ENCODE assay signal across 24 cellular contexts in the genomic region with DNA sequence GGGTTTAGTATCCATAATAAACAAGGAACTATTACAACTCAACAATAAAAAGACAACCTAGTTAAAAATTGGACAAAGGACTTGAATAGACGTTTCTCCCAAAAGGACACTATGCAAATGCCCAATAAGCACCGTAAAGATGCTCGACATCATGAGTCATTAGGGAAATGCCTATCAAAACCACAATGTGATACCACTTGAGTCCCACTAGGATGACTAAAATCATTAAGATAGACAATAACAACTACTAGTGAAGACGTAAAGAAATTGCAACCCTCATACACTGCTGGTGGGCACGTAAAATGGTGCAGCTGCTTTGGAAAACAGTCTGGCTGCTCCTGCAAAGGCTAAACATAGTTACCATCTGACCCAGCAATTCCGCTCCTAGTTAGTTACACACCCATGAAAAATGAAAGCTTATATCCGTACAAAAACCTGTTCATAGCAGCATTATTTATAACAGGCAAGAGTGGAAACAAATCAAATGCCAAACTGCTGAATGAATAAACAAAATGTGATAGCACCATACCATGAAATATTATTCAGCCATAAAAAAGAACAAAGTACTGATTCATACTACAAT. TPM values are rescaled to one million over a fixed set of nuclear protein-coding genes. Genes with fewer than 3 reads are reported as not detected.
DNase-seq lines count a peak whose midpoint lies in the region; ATAC-seq and TF ChIP-seq lines count a peak whose summit lies in the region.
"Had no signal": no experiment of that assay in that cellular context is flagged by ENCODE, and none has a peak within 500 bp of the region (broad histone marks: within the 10 kb centered on the region; RNA-seq: fewer than 3 reads in every experiment).

No MANE protein-coding gene starts in this region.

- peaks cover 14% of the 10 kb centered on the region for H3K4me1 Mint-ChIP-seq in activated naive CD8-positive, alpha-beta T cell treated with anti-CD3 and anti-CD28 coated beads, Interleukin-2, amount 50 U/mL, for 24 hours
- H3K4me1 Mint-ChIP-seq in activated naive CD8-positive, alpha-beta T cell treated with anti-CD3 and anti-CD28 coated beads for 36 hours: no peaks in the 10 kb centered on the region

- H3K4me1 ChIP-seq in foreskin keratinocyte: no peaks in the 10 kb centered on the region
- H3K4me1 ChIP-seq: breast epithelium, HAP-1, upper lobe of right lung had no signal

- H3K27ac Mint-ChIP-seq in activated naive CD8-positive, alpha-beta T cell treated with anti-CD3 and anti-CD28 coated beads, Interleukin-2, amount 50 U/mL, for 24 hours: peak overlapping the region; percentile 65
- no peak overlapping the region for H3K27ac Mint-ChIP-seq in activated naive CD8-positive, alpha-beta T cell treated with anti-CD3 and anti-CD28 coated beads for 36 hours
- H3K27ac Mint-ChIP-seq: activated CD4-positive, alpha-beta memory T cell treated with anti-CD3 and anti-CD28 coated beads for 36 hours; activated naive CD8-positive, alpha-beta T cell; CD14-positive monocyte; dendritic cell treated with granulocyte-macrophage colony-stimulating factor and Interleukin-4, amounts not matched to agents 40 ng/mL and 50 ng/mL, for 4 days had no signal

- peak; percentile 54 for ATAC-seq in activated naive CD8-positive, alpha-beta T cell treated with anti-CD3 and anti-CD28 coated beads, Interleukin-2, amount 50 U/mL, for 24 hours
- peak; percentile 74 for ATAC-seq in foreskin keratinocyte
- ATAC-seq in HG02571 (IDR thresholded peaks at IDR 0.05; ENCODE audit: unreplicated experiment): no peak
- ATAC-seq in Right ventricle myocardium inferior: no peak
- ATAC-seq: left colon, upper lobe of right lung had no signal

- no peak for DNase-seq in activated naive CD8-positive, alpha-beta T cell treated with anti-CD3 and anti-CD28 coated beads, Interleukin-2, amount 50 U/mL, for 24 hours
- DNase-seq in activated naive CD8-positive, alpha-beta T cell treated with anti-CD3 and anti-CD28 coated beads for 36 hours: no peak
- DNase-seq in SW480 (ENCODE audit: low spot score) (peak; percentile 9), foreskin keratinocyte (no peak), AG08395 (ENCODE audit: low spot score) (no peak), NCI-H187 treated with DMSO at 0.1 percent for 48 hours (lab: John Stamatoyannopoulos, UW) (no peak), Right ventricle myocardium inferior (ENCODE audit: missing footprints) (no peak)
- DNase-seq: GF-D8; left colon; MV-4-11; NCI-H187; NK-92 treated with Interleukin-12 subunit alpha and Interleukin-12 subunit beta, amount 100 ng/mL, for 24 hours; stimulated activated CD4-positive, alpha-beta T cell treated with anti-CD3 and anti-CD28 coated beads, Interleukin-2, amount 100 ng/mL, for 48 hours; upper lobe of right lung had no signal

- H3K27me3 Mint-ChIP-seq in activated naive CD8-positive, alpha-beta T cell treated with anti-CD3 and anti-CD28 coated beads, Interleukin-2, amount 50 U/mL, for 24 hours: peaks cover 18% of the 10 kb centered on the region
- no peaks in the 10 kb centered on the region for H3K27me3 Mint-ChIP-seq in activated naive CD8-positive, alpha-beta T cell treated with anti-CD3 and anti-CD28 coated beads for 36 hours
- H3K27me3 Mint-ChIP-seq: dendritic cell treated with granulocyte-macrophage colony-stimulating factor and Interleukin-4, amounts not matched to agents 40 ng/mL and 50 ng/mL, for 4 days had no signal

- peaks cover 2% of the 10 kb centered on the region for H3K27me3 ChIP-seq in foreskin keratinocyte
- H3K27me3 ChIP-seq: breast epithelium, upper lobe of right lung had no signal

- H3K4me3 Mint-ChIP-seq in activated naive CD8-positive, alpha-beta T cell treated with anti-CD3 and anti-CD28 coated beads, Interleukin-2, amount 50 U/mL, for 24 hours: no peak overlapping the region
- no peak overlapping the region for H3K4me3 Mint-ChIP-seq in activated naive CD8-positive, alpha-beta T cell treated with anti-CD3 and anti-CD28 coated beads for 36 hours
- H3K4me3 Mint-ChIP-seq: activated CD4-positive, alpha-beta memory T cell treated with anti-CD3 and anti-CD28 coated beads for 36 hours; activated naive CD8-positive, alpha-beta T cell; CD14-positive monocyte; dendritic cell treated with granulocyte-macrophage colony-stimulating factor and Interleukin-4, amounts not matched to agents 40 ng/mL and 50 ng/mL, for 4 days had no signal

- TF ChIP-seq CTCF in foreskin keratinocyte (conservative IDR thresholded peaks at IDR 0.05): no peak

- H3K9me3 Mint-ChIP-seq in activated naive CD8-positive, alpha-beta T cell treated with anti-CD3 and anti-CD28 coated beads, Interleukin-2, amount 50 U/mL, for 24 hours: peaks cover 6% of the 10 kb centered on the region
- peaks cover 5% of the 10 kb centered on the region for H3K9me3 Mint-ChIP-seq in activated naive CD8-positive, alpha-beta T cell treated with anti-CD3 and anti-CD28 coated beads for 36 hours
- H3K9me3 Mint-ChIP-seq: dendritic cell treated with granulocyte-macrophage colony-stimulating factor and Interleukin-4, amounts not matched to agents 40 ng/mL and 50 ng/mL, for 4 days had no signal

- no peaks in the 10 kb centered on the region for H3K36me3 Mint-ChIP-seq in activated naive CD8-positive, alpha-beta T cell treated with anti-CD3 and anti-CD28 coated beads, Interleukin-2, amount 50 U/mL, for 24 hours (ENCODE audit: low read depth)
- H3K36me3 Mint-ChIP-seq in activated naive CD8-positive, alpha-beta T cell treated with anti-CD3 and anti-CD28 coated beads for 36 hours: no peaks in the 10 kb centered on the region
- H3K36me3 Mint-ChIP-seq: activated CD4-positive, alpha-beta memory T cell treated with anti-CD3 and anti-CD28 coated beads for 36 hours; activated naive CD8-positive, alpha-beta T cell; CD14-positive monocyte had no signal

- H3K27ac ChIP-seq in foreskin keratinocyte: peak overlapping the region; percentile 47
- H3K27ac ChIP-seq: breast epithelium, RWPE1, skin epidermis, upper lobe of right lung, VCaP had no signal

- intact Hi-C loops in Right ventricle myocardium inferior (cut with DNase I): no loop called here

RNA-seq across cellular contexts. Expression of a gene that starts 17.3 kb away (rescaled TPM):
- total RNA-seq in activated naive CD8-positive, alpha-beta T cell treated with anti-CD3 and anti-CD28 coated beads for 36 hours: under 1 TPM; 0.06 to 0.14 TPM
- total RNA-seq in foreskin keratinocyte: 0.20 and 0.32 TPM in 2 replicates
- 0.21 and 0.51 TPM in 2 replicates for polyA plus RNA-seq in foreskin keratinocyte
- total RNA-seq in Right ventricle myocardium inferior: 4.7 TPM
- polyA plus RNA-seq: CD14-positive monocyte had no signal

Comparison
In these comparisons a context has a peak if more than half of its experiments do, and no peak if none do; other contexts are left out.
1. ATAC-seq: peak in activated naive CD8-positive, alpha-beta T cell treated with anti-CD3 and anti-CD28 coated beads, Interleukin-2, amount 50 U/mL, for 24 hours (single experiment) and foreskin keratinocyte (single experiment); none in HG02571 (single experiment) and Right ventricle myocardium inferior (single experiment).